Comparison of ENCODE assay signal across 8 cellular contexts in the genomic region with DNA sequence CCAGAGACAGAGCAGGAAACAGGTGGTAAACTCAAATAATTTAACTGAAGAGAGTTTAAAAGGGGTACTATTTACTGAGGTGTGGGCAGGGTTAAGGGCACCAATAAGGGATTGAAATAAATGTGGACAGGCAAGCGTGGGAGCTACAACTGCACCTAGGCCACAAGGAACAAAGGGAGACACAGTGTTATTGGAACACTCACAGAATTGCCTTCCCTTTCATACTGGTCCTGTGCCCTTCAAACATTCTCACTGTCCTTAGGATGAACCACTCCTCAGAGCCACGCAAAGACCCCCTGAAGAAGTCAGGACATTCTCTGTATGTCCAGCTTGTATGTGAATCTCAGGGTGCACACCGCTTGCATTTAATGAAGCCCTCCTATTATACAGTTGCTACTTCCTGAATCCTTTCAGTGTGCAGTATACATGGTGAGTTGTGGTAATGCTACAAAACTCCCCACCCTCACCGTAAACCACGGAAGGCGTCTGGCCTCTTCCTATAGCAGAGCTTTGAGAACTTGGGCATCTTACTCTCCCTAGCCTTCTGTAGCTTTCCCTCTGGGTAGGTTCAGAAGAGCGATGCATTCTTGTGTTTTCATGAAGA. TPM values are rescaled to one million over a fixed set of nuclear protein-coding genes. Genes with fewer than 3 reads are reported as not detected.
DNase-seq lines count a peak whose midpoint lies in the region; ATAC-seq, FAIRE-seq and TF ChIP-seq lines count a peak whose summit lies in the region.

No MANE protein-coding gene starts in this region.

- no peaks in the 10 kb centered on the region for H3K36me3 Mint-ChIP-seq in activated B cell treated with CpG ODN at 0.5 μM for 24 hours (ENCODE audit: low read depth)

- H3K9me3 ChIP-seq in H1 (ENCODE audit: insufficient read depth in 2 of 2, low read depth in 1 of 2, low read length in 1 of 2) = no peaks in the 10 kb centered on the region

- H3K27ac Mint-ChIP-seq in activated B cell treated with CpG ODN at 0.5 μM for 24 hours = peak overlapping the region; percentile 91
- peak overlapping the region; percentile 91 to 93 for H3K27ac Mint-ChIP-seq in stimulated activated naive CD8-positive, alpha-beta T cell treated with anti-CD3 and anti-CD28 coated beads, Interleukin-15, amount 100 ng/mL, for 72 hours

- H3K18ac ChIP-seq in H1 (ENCODE audit: extremely low read depth, low read length) = no peak overlapping the region

- peak; percentile 88 for ATAC-seq in GM18873 (IDR thresholded peaks at IDR 0.05; ENCODE audit: low FRiP score, unreplicated experiment)
- ATAC-seq in HG03045 (IDR thresholded peaks at IDR 0.05; ENCODE audit: unreplicated experiment) = peak; percentile 80
- ATAC-seq in activated B cell treated with CpG ODN at 0.5 μM for 24 hours (ENCODE audit: low read depth) = peak; percentile 99
- ATAC-seq in stimulated activated naive CD8-positive, alpha-beta T cell treated with anti-CD3 and anti-CD28 coated beads, Interleukin-15, amount 100 ng/mL, for 72 hours = peak; percentile 96
- ATAC-seq in HG02970 (IDR thresholded peaks at IDR 0.05; ENCODE audit: low FRiP score, unreplicated experiment) = no peak

- no peak overlapping the region for H3K23ac ChIP-seq in H1 (ENCODE audit: insufficient read length)

- TF ChIP-seq EP300 in H1 (IDR thresholded peaks at IDR 0.05; ENCODE audit: borderline replicate concordance in 1 of 2, low read depth in 2 of 2, low read length in 2 of 2) = no peak

- no peaks in the 10 kb centered on the region for H3K79me1 ChIP-seq in H1 (ENCODE audit: low read depth, low read length)

- peak overlapping the region; percentile 73 for H3K4me3 Mint-ChIP-seq in activated B cell treated with CpG ODN at 0.5 μM for 24 hours
- H3K4me3 Mint-ChIP-seq in stimulated activated naive CD8-positive, alpha-beta T cell treated with anti-CD3 and anti-CD28 coated beads, Interleukin-15, amount 100 ng/mL, for 72 hours = peak overlapping the region; percentile 77 to 84

- TF ChIP-seq POLR2A in H1 (IDR thresholded peaks at IDR 0.05; ENCODE audit: control extremely low read depth in 1 of 2, low read depth in 2 of 2, low read length in 2 of 2) = no peak

- H3K79me2 ChIP-seq in H1 (ENCODE audit: control insufficient read depth in 1 of 2, insufficient read depth in 2 of 2, low read length in 2 of 2) = no peaks in the 10 kb centered on the region

- no peak overlapping the region for H2BK15ac ChIP-seq in H1 (ENCODE audit: low read length)

- H3K9ac ChIP-seq in H1 (replicated peaks in 1 of 4; ENCODE audit: extremely low read depth in 1 of 4, low read depth in 3 of 4, low read length in 3 of 4) = no peak overlapping the region

- no peak overlapping the region for H2BK120ac ChIP-seq in H1 (replicated peaks; ENCODE audit: low read depth, low read length)

- H3K9me3 Mint-ChIP-seq in activated B cell treated with CpG ODN at 0.5 μM for 24 hours = no peaks in the 10 kb centered on the region
- H3K9me3 Mint-ChIP-seq in stimulated activated naive CD8-positive, alpha-beta T cell treated with anti-CD3 and anti-CD28 coated beads, Interleukin-15, amount 100 ng/mL, for 72 hours = no peaks in the 10 kb centered on the region

- H4K20me1 ChIP-seq in H1 (replicated peaks in 1 of 2; ENCODE audit: control insufficient read depth in 1 of 2, insufficient read depth in 2 of 2, low read length in 2 of 2) = no peaks in the 10 kb centered on the region

- TF ChIP-seq CTCF in activated B cell treated with CpG ODN at 0.5 μM for 24 hours (IDR thresholded peaks at IDR 0.05) = no peak
- no peak for TF ChIP-seq CTCF in H1 (IDR thresholded peaks at IDR 0.05; ENCODE audit: control extremely low read depth in 1 of 3, insufficient read depth in 1 of 3, low read depth in 1 of 3, low read length in 3 of 3)

- H4K5ac ChIP-seq in H1 (ENCODE audit: insufficient read length, low read depth, low read length) = no peak overlapping the region

- intact Hi-C loops in activated B cell treated with CpG ODN at 0.5 μM for 24 hours (cut with micrococcal nuclease) = loop anchor here (1.0 to 2.0 kb wide), 2 partner anchors 9 to 32 kb away; a partner anchor contains a TSS

- H2AK5ac ChIP-seq in H1 (ENCODE audit: low read depth, low read length) = no peak overlapping the region

- no peak overlapping the region for H3K56ac ChIP-seq in H1 (replicated peaks; ENCODE audit: insufficient read length, low read depth, low read length)

- H2BK5ac ChIP-seq in H1 (ENCODE audit: low read depth, low read length) = no peak overlapping the region

- no peak overlapping the region for H3K27ac ChIP-seq in H1 (ENCODE audit: low read depth, low read length)

- H3K27me3 Mint-ChIP-seq in activated B cell treated with CpG ODN at 0.5 μM for 24 hours = no peaks in the 10 kb centered on the region
- H3K27me3 Mint-ChIP-seq in stimulated activated naive CD8-positive, alpha-beta T cell treated with anti-CD3 and anti-CD28 coated beads, Interleukin-15, amount 100 ng/mL, for 72 hours = no peaks in the 10 kb centered on the region

- H4K8ac ChIP-seq in H1 (ENCODE audit: extremely low read depth, insufficient read depth, low read length) = no peak overlapping the region

- H3K23me2 ChIP-seq in H1 (ENCODE audit: low read depth, low read length) = no peaks in the 10 kb centered on the region; the same call in 1 of the 2 replicates

- no peak overlapping the region for H4K91ac ChIP-seq in H1 (replicated peaks; ENCODE audit: insufficient read length, low read length)

- 93% methylated on average over 7 of the region's 7 CpGs; no CpG with 5 or more reads in 1 of the 2 experiments for WGBS in H1 (ENCODE audit: extremely low coverage in 1 of 2, insufficient coverage in 1 of 2, insufficient read length in 1 of 2, insufficient replicate concordance in 2 of 2, low coverage in 1 of 2, low lambda C conversion rate in 2 of 2, missing lambda C conversion rate in 1 of 2), 2 experiments

- FAIRE-seq in H1 (lab: Jason Lieb, UNC) = no peak

- POLR2A ChIA-PET in activated B cell treated with CpG ODN at 0.5 μM for 24 hours (lab: Charles Lee) (interaction anchor here (0.6 to 3.7 kb wide), 7 partner anchors 9 to 81 kb away, joined by 3 to 54 read pairs (median 9); a partner anchor contains a TSS), H1 (lab: Charles Lee; ENCODE audit: partially characterized antibody) (interaction anchor here (7.0 kb wide), 1 partner anchor 9 kb away, joined by 41 read pairs; a partner anchor contains a TSS)

- H3K4me2 ChIP-seq in H1 (ENCODE audit: insufficient read depth in 1 of 2, low read depth in 2 of 2, low read length in 2 of 2) = no peak overlapping the region

- no peak overlapping the region for H2BK12ac ChIP-seq in H1 (ENCODE audit: low read depth, low read length)

- DNase-seq in activated B cell treated with CpG ODN at 0.5 μM for 24 hours (peak; percentile 29), H1 (ENCODE audit: low read depth in 1 of 2, low spot score in 2 of 2) (no peak), SW 1271 (lab: John Stamatoyannopoulos, UW) (no peak), nucleus accumbens (lab: John Stamatoyannopoulos, UW) (no peak)
- DNase-seq in stimulated activated naive CD8-positive, alpha-beta T cell treated with anti-CD3 and anti-CD28 coated beads, Interleukin-15, amount 100 ng/mL, for 72 hours = peak; percentile 56 to 78

- H3K4me3 ChIP-seq in H1 (ENCODE audit: extremely low read depth in 1 of 4, insufficient read depth in 2 of 4, low read depth in 3 of 4, low read length in 4 of 4) = no peak overlapping the region

- no peaks in the 10 kb centered on the region for H3K27me3 ChIP-seq in H1 (replicated peaks in 1 of 4; ENCODE audit: control insufficient read depth in 3 of 4, extremely low read depth in 1 of 4, insufficient read depth in 3 of 4, low read length in 3 of 4)

- H3K4me1 ChIP-seq in H1 (replicated peaks in 1 of 4; ENCODE audit: control insufficient read depth in 3 of 4, insufficient read depth in 4 of 4, low read length in 3 of 4) = no peaks in the 10 kb centered on the region

- no peak overlapping the region for H3K4ac ChIP-seq in H1 (replicated peaks; ENCODE audit: insufficient read length, low read depth, low read length)

- CTCF ChIA-PET in activated B cell treated with CpG ODN at 0.5 μM for 24 hours (lab: Charles Lee) = interaction anchor here (1.1 to 2.6 kb wide), 2 partner anchors 9 to 33 kb away, joined by 5 to 11 read pairs; a partner anchor contains a TSS
- CTCF ChIA-PET in H1 (lab: Charles Lee; ENCODE audit: partially characterized antibody) = no interaction called here

- peaks cover 46% of the 10 kb centered on the region for H3K4me1 Mint-ChIP-seq in activated B cell treated with CpG ODN at 0.5 μM for 24 hours
- peaks cover 64% of the 10 kb centered on the region for H3K4me1 Mint-ChIP-seq in stimulated activated naive CD8-positive, alpha-beta T cell treated with anti-CD3 and anti-CD28 coated beads, Interleukin-15, amount 100 ng/mL, for 72 hours

- no peaks in the 10 kb centered on the region for H3K36me3 ChIP-seq in H1 (ENCODE audit: control insufficient read depth in 2 of 4, insufficient read depth in 4 of 4, low read length in 3 of 4)

- H2AFZ ChIP-seq in H1 (ENCODE audit: low read length) = peak overlapping the region; percentile 46; the same call in 1 of the 2 replicates

- TF ChIP-seq RAD21 in H1 (IDR thresholded peaks at IDR 0.05 in 1 of 2, conservative IDR thresholded peaks at IDR 0.05 in 1 of 2; ENCODE audit: low read depth in 2 of 2, low read length in 2 of 2) = no peak

- H2BK20ac ChIP-seq in H1 (ENCODE audit: low read length) = no peak overlapping the region

- no peak overlapping the region for H3K14ac ChIP-seq in H1 (ENCODE audit: insufficient read length)

RNA-seq across cellular contexts. Expression of a gene that starts 9.6 kb away (rescaled TPM):
- total RNA-seq in activated B cell treated with CpG ODN at 0.5 μM for 24 hours = 31.7 and 38.3 TPM in 2 replicates
- total RNA-seq in H1 (2021; fragmentation: NEBNext Ultra II Directional; extraction: Animal tissue kit (Norgen Biotek cat#: 25700)) = 37.0 and 39.1 TPM in 2 replicates
- 4.9 and 9.6 TPM in 2 replicates for polyA plus RNA-seq in H1 (2011; rRNA removed)
- polyA plus RNA-seq in H1 (2011; cell fraction: cytosol; rRNA removed) = 20.5 TPM
- polyA plus RNA-seq in H1 (2011; cell fraction: nucleus; rRNA removed) = 3.0 TPM
- 14.5 to 31.7 TPM (median 17.7 TPM) in 4 replicates for polyA plus RNA-seq in H1 (2012, experiment 1 of 2)
- 4.7 TPM for polyA plus RNA-seq in H1 (2012, experiment 2 of 2)
- polyA plus RNA-seq in H1 (2013, experiment 1 of 2) = 73.1 TPM
- polyA plus RNA-seq in H1 (2013, experiment 2 of 2) = 73.0 TPM
- 5.9 and 6.1 TPM in 2 replicates for polyA minus RNA-seq in H1 (2011; rRNA and poly(A)+ RNA removed)
- polyA minus RNA-seq in H1 (2011; cell fraction: cytosol; rRNA and poly(A)+ RNA removed) = 4.5 TPM
- 15.6 TPM for polyA minus RNA-seq in H1 (2011; cell fraction: nucleus; rRNA and poly(A)+ RNA removed)

RNA-seq across cellular contexts. Expression of a gene that starts 33.8 kb away (rescaled TPM):
- 72.2 and 75.3 TPM in 2 replicates for total RNA-seq in activated B cell treated with CpG ODN at 0.5 μM for 24 hours
- total RNA-seq in H1 (2021; fragmentation: NEBNext Ultra II Directional; extraction: Animal tissue kit (Norgen Biotek cat#: 25700)) = 21.9 and 22.4 TPM in 2 replicates
- polyA plus RNA-seq in H1 (2011; rRNA removed) = 1.3 and 2.0 TPM in 2 replicates
- polyA plus RNA-seq in H1 (2011; cell fraction: cytosol; rRNA removed) = 2.0 TPM
- polyA plus RNA-seq in H1 (2011; cell fraction: nucleus; rRNA removed) = 2.2 TPM
- 4.0 to 8.8 TPM (median 5.3 TPM) in 4 replicates for polyA plus RNA-seq in H1 (2012, experiment 1 of 2)
- polyA plus RNA-seq in H1 (2012, experiment 2 of 2) = 0.52 TPM
- 4.1 TPM for polyA plus RNA-seq in H1 (2013, experiment 1 of 2)
- polyA plus RNA-seq in H1 (2013, experiment 2 of 2) = 3.9 TPM
- 19.9 and 22.2 TPM in 2 replicates for polyA minus RNA-seq in H1 (2011; rRNA and poly(A)+ RNA removed)
- polyA minus RNA-seq in H1 (2011; cell fraction: cytosol; rRNA and poly(A)+ RNA removed) = 15.3 TPM
- polyA minus RNA-seq in H1 (2011; cell fraction: nucleus; rRNA and poly(A)+ RNA removed) = 11.5 TPM

Comparison
In these comparisons a context has a peak if more than half of its experiments do, and no peak if none do; other contexts are left out.
1. DNase-seq: peak in activated B cell treated with CpG ODN at 0.5 μM for 24 hours (single experiment) and stimulated activated naive CD8-positive, alpha-beta T cell treated with anti-CD3 and anti-CD28 coated beads, Interleukin-15, amount 100 ng/mL, for 72 hours (2 of 2); none in H1 (0 of 2), SW 1271 (0 of 2) and nucleus accumbens (0 of 56).